Comparison of ENCODE assay signal across 19 cellular contexts in the genomic region with DNA sequence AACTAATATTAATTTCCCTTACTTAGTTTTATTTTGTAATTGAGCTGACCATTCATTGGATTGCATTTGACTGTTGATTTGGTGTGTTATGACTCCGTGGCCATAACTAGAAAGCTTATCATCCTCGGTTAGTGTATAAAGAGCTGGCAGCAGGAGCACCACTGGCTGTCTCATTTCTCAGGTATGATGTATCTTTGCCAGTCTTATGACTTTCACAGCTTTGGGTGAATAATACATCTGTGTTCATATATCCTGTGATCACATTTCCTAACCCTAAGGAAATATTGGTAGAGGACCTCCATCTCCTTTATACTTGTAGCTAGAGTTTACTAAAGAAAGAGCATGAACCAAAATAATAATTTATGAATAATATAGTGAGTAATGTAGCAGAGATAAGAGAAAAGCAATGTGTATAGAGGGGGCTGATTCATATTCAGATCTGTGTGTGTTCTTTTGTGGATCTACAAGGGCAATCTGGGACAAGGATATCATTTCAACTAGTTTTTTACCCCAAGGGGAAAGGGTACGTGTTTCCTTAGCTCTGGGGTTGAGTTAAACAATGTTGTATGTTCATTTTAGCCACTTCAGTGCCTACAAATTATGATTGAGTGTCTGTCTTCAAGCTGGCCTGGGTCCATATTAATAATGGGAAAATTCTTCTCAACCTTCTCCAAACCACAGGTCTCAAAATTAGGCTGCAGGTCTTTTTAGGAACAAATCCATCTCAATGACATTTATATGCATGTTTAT.
A peak's percentile ranks its signal among the peaks of the same experiment; 100 is the strongest.
DNase-seq lines count a peak whose midpoint lies in the region; ATAC-seq and TF ChIP-seq lines count a peak whose summit lies in the region.
"Had no signal": no experiment of that assay in that cellular context is flagged by ENCODE, and none has a peak within 500 bp of the region (broad histone marks: within the 10 kb centered on the region; RNA-seq: fewer than 3 reads in every experiment).

No MANE protein-coding gene starts in this region.

- CTCF ChIA-PET in AG04449 (lab: Yijun Ruan, JAX) = interaction anchor here (1.1 to 1.6 kb wide), 5 partner anchors 9 to 890 kb away, joined by 3 to 7 read pairs (median 4); no protein-coding TSS in a partner anchor

- ATAC-seq in foreskin keratinocyte = peak; percentile 99
- ATAC-seq in GM21786 (IDR thresholded peaks at IDR 0.05; ENCODE audit: unreplicated experiment) = no peak
- ATAC-seq in HG02870 (IDR thresholded peaks at IDR 0.05; ENCODE audit: unreplicated experiment) = no peak
- ATAC-seq in HG03439 (IDR thresholded peaks at IDR 0.05; ENCODE audit: unreplicated experiment) = no peak
- ATAC-seq: effector memory CD8-positive, alpha-beta T cell; sciatic nerve had no signal

- in situ Hi-C loops in astrocyte of the cerebellum (cut with HindIII; ENCODE audit: low sequenced_read_pairs) = no loop called here

- POLR2A ChIA-PET in AG04449 (lab: Yijun Ruan, JAX) = interaction anchor here (1.5 kb wide), 1 partner anchor 14 kb away, joined by 6 read pairs; no protein-coding TSS in a partner anchor

- no peak for TF ChIP-seq CTCF in AG04449 (IDR thresholded peaks at IDR 0.05; ENCODE audit: insufficient read depth, low read length, missing control alignments)
- no peak for TF ChIP-seq CTCF in astrocyte of the cerebellum (IDR thresholded peaks at IDR 0.05; ENCODE audit: low read depth, low read length, missing control alignments)
- TF ChIP-seq CTCF in foreskin keratinocyte (conservative IDR thresholded peaks at IDR 0.05) = no peak

- no peaks in the 10 kb centered on the region for H3K27me3 ChIP-seq in foreskin keratinocyte
- H3K27me3 ChIP-seq: neutrophil, tibial artery had no signal

- DNase-seq in AG04449 (ENCODE audit: low read depth, low spot score) (peak; percentile 41), HS-5 (ENCODE audit: low read depth) (peak; percentile 87), astrocyte of the cerebellum (ENCODE audit: low read depth) (peak; percentile 22), foreskin keratinocyte (peak; percentile 88 to 95), T-helper 9 cell (no peak)
- DNase-seq: activated CD4-positive, alpha-beta T cell treated with anti-CD3 and anti-CD28 coated beads, Interleukin-2, amount 50 U/mL, for 48 hours; effector memory CD8-positive, alpha-beta T cell; H9; islet precursor cell; KBM-7; NCI-H1417; NCI-H345; stimulated activated CD4-positive, alpha-beta T cell treated with anti-CD3 and anti-CD28 coated beads, Interleukin-4, amount 100 ng/mL, for 24 hours; tibial artery had no signal

- peak overlapping the region; percentile 3 for H3K27ac ChIP-seq in foreskin keratinocyte
- H3K27ac ChIP-seq: neutrophil, tibial artery had no signal

- H3K4me3 ChIP-seq in AG04449 (ENCODE audit: low read depth, low read length) (no peak overlapping the region), astrocyte of the cerebellum (ENCODE audit: low read depth, low read length) (no peak overlapping the region)
- H3K4me3 ChIP-seq: tibial artery had no signal

- H3K4me1 ChIP-seq in foreskin keratinocyte = peaks cover 15% of the 10 kb centered on the region
- H3K4me1 ChIP-seq: tibial artery had no signal
